8 cellular contexts compared by ENCODE assay signal in genomic region chr6:156933201-156934053, GRCh38.
DNase-seq lines count a peak whose midpoint lies in the region; ATAC-seq and TF ChIP-seq lines count a peak whose summit lies in the region.

No MANE protein-coding gene starts in this region.

- peaks cover 67 to 85% (median 79%) of the 10 kb centered on the region in 3 donors for H3K4me1 Mint-ChIP-seq in CD8-positive, alpha-beta memory T cell
- peaks cover 59% of the 10 kb centered on the region for H3K4me1 Mint-ChIP-seq in activated naive CD8-positive, alpha-beta T cell treated with anti-CD3 and anti-CD28 coated beads, Interleukin-2, amount 50 U/mL, for 24 hours

- H3K79me1 ChIP-seq in trophoblast cell (ENCODE audit: low read length), result no peaks in the 10 kb centered on the region

- no peak overlapping the region for H3K4me2 ChIP-seq in trophoblast cell (ENCODE audit: low read length)

- H3K14ac ChIP-seq in trophoblast cell (ENCODE audit: low read length), result no peak overlapping the region

- peaks cover 14% of the 10 kb centered on the region for H3K4me1 ChIP-seq in CD8-positive, alpha-beta memory T cell (ENCODE audit: insufficient read depth, low read length)
- H3K4me1 ChIP-seq in lower lobe of right lung (peaks cover 26% of the 10 kb centered on the region), trophoblast cell (ENCODE audit: control insufficient read depth in 1 of 2, insufficient read depth in 2 of 2, low read length in 2 of 2) (peaks cover 0 to 2% of the 10 kb centered on the region in 2 experiments)

- intact Hi-C loops in lower lobe of right lung (cut with DNase I), result no loop called here

- H3K79me2 ChIP-seq in trophoblast cell (ENCODE audit: control insufficient read depth, insufficient read depth, low read length, poor library complexity), result no peaks in the 10 kb centered on the region

- H3K18ac ChIP-seq in trophoblast cell (ENCODE audit: low read length), result no peak overlapping the region

- H3K27ac Mint-ChIP-seq in CD8-positive, alpha-beta memory T cell, result peak overlapping the region in 6 of 8 donors; percentile 2 to 71 (median 30)
- H3K27ac Mint-ChIP-seq in activated naive CD8-positive, alpha-beta T cell treated with anti-CD3 and anti-CD28 coated beads, Interleukin-2, amount 50 U/mL, for 24 hours, result peak overlapping the region; percentile 52

- H3K36me3 Mint-ChIP-seq in CD8-positive, alpha-beta memory T cell, result peaks cover 6 to 24% (median 9%) of the 10 kb centered on the region in 3 donors
- peaks cover 11% of the 10 kb centered on the region for H3K36me3 Mint-ChIP-seq in activated naive CD8-positive, alpha-beta T cell treated with anti-CD3 and anti-CD28 coated beads, Interleukin-2, amount 50 U/mL, for 24 hours (ENCODE audit: low read depth)

- no peak for DNase-seq in CD8-positive, alpha-beta memory T cell
- DNase-seq in NCI-H1092 (lab: John Stamatoyannopoulos, UW), result peak; percentile 60
- DNase-seq in activated naive CD8-positive, alpha-beta T cell treated with anti-CD3 and anti-CD28 coated beads, Interleukin-2, amount 50 U/mL, for 24 hours, result no peak
- DNase-seq in lower lobe of right lung, result peak; percentile 67
- no peak for DNase-seq in activated CD8-positive, alpha-beta memory T cell treated with anti-CD3 and anti-CD28 coated beads, Interleukin-2, amount 50 U/mL, for 48 hours
- DNase-seq in middle frontal gyrus (ENCODE audit: extremely low spot score, low spot score), result no peak
- DNase-seq in trophoblast cell, result no peak

- no peak overlapping the region for H2BK120ac ChIP-seq in trophoblast cell (ENCODE audit: insufficient read depth, low read length, poor library complexity)

- TF ChIP-seq CTCF in lower lobe of right lung (IDR thresholded peaks at IDR 0.05), result no peak

- no peaks in the 10 kb centered on the region for H3K36me3 ChIP-seq in CD8-positive, alpha-beta memory T cell (ENCODE audit: insufficient read depth, low read length)
- H3K36me3 ChIP-seq in lower lobe of right lung (no peaks in the 10 kb centered on the region), trophoblast cell (ENCODE audit: control insufficient read depth in 1 of 2, insufficient read depth in 2 of 2, low read length in 2 of 2) (peaks cover 3 to 4% of the 10 kb centered on the region in 2 experiments)

- POLR2A ChIA-PET in CD8-positive, alpha-beta memory T cell (lab: Charles Lee), result interaction anchor here (1.1 kb wide), 1 partner anchor 246 kb away, joined by 3 read pairs; no protein-coding TSS in a partner anchor

- CTCF ChIA-PET in CD8-positive, alpha-beta memory T cell (lab: Charles Lee), result interaction anchor here (2.0 kb wide), 1 partner anchor 9 kb away, joined by 8 read pairs; no protein-coding TSS in a partner anchor

- no peak overlapping the region for H4K12ac ChIP-seq in trophoblast cell (ENCODE audit: low read depth, low read length)

- H2AK5ac ChIP-seq in trophoblast cell (ENCODE audit: low read length), result no peak overlapping the region

- no peak overlapping the region for H3K27ac ChIP-seq in CD8-positive, alpha-beta memory T cell (ENCODE audit: low read depth, low read length)
- H3K27ac ChIP-seq in lower lobe of right lung, result peak overlapping the region; percentile 1
- H3K27ac ChIP-seq in trophoblast cell (ENCODE audit: low read depth, low read length), result no peak overlapping the region

- H3K9me3 ChIP-seq in CD8-positive, alpha-beta memory T cell (ENCODE audit: low read length), result no peaks in the 10 kb centered on the region
- H3K9me3 ChIP-seq in lower lobe of right lung (no peaks in the 10 kb centered on the region), trophoblast cell (ENCODE audit: insufficient read depth, low read depth, low read length) (no peaks in the 10 kb centered on the region)

- no peak overlapping the region for H2BK12ac ChIP-seq in trophoblast cell (ENCODE audit: low read length)

- no peak overlapping the region for H3K4me3 Mint-ChIP-seq in CD8-positive, alpha-beta memory T cell
- H3K4me3 Mint-ChIP-seq in activated naive CD8-positive, alpha-beta T cell treated with anti-CD3 and anti-CD28 coated beads, Interleukin-2, amount 50 U/mL, for 24 hours, result no peak overlapping the region

- no peak overlapping the region for H3K23ac ChIP-seq in trophoblast cell (ENCODE audit: low read length)

- no peak overlapping the region for H3K4ac ChIP-seq in trophoblast cell (ENCODE audit: low read depth, low read length)

- no peaks in the 10 kb centered on the region for H3K9me3 Mint-ChIP-seq in CD8-positive, alpha-beta memory T cell
- no peaks in the 10 kb centered on the region for H3K9me3 Mint-ChIP-seq in activated naive CD8-positive, alpha-beta T cell treated with anti-CD3 and anti-CD28 coated beads, Interleukin-2, amount 50 U/mL, for 24 hours

- no peaks in the 10 kb centered on the region for H3K27me3 Mint-ChIP-seq in CD8-positive, alpha-beta memory T cell
- H3K27me3 Mint-ChIP-seq in activated naive CD8-positive, alpha-beta T cell treated with anti-CD3 and anti-CD28 coated beads, Interleukin-2, amount 50 U/mL, for 24 hours, result no peaks in the 10 kb centered on the region

- no peak overlapping the region for H3K4me3 ChIP-seq in CD8-positive, alpha-beta memory T cell (ENCODE audit: low read length)
- no peak overlapping the region for H3K4me3 ChIP-seq in lower lobe of right lung
- no peak overlapping the region for H3K4me3 ChIP-seq in trophoblast cell (ENCODE audit: low read depth, low read length)

- WGBS in trophoblast cell (ENCODE audit: extremely low coverage, insufficient coverage, insufficient read length), result no CpG with 5 or more reads among the region's 7 CpGs

- H3K9ac ChIP-seq in trophoblast cell (ENCODE audit: low read length), result no peak overlapping the region

- no peak overlapping the region for H2BK5ac ChIP-seq in trophoblast cell (ENCODE audit: low read depth, low read length, poor library complexity)

- no peak overlapping the region for H4K91ac ChIP-seq in trophoblast cell (ENCODE audit: low read depth, low read length)

- ATAC-seq in activated naive CD8-positive, alpha-beta T cell treated with anti-CD3 and anti-CD28 coated beads, Interleukin-2, amount 50 U/mL, for 24 hours, result peak; percentile 37
- ATAC-seq in lower lobe of right lung (peak; percentile 73 to 82), GM18511 (IDR thresholded peaks at IDR 0.05; ENCODE audit: unreplicated experiment) (no peak)

- no peak overlapping the region for H4K8ac ChIP-seq in trophoblast cell (ENCODE audit: low read depth, low read length)

- H3K27me3 ChIP-seq in CD8-positive, alpha-beta memory T cell (ENCODE audit: insufficient read depth, low read length, poor library complexity, severe bottlenecking), result no peaks in the 10 kb centered on the region
- no peaks in the 10 kb centered on the region for H3K27me3 ChIP-seq in lower lobe of right lung (ENCODE audit: low read depth)
- no peaks in the 10 kb centered on the region for H3K27me3 ChIP-seq in trophoblast cell (ENCODE audit: insufficient read depth, low read length)

- H2AFZ ChIP-seq in trophoblast cell (ENCODE audit: insufficient read depth, low read length, poor library complexity), result no peak overlapping the region

Comparison
In these comparisons a context has a peak if more than half of its experiments do, and no peak if none do; other contexts are left out.
1. DNase-seq: peak in NCI-H1092 (single experiment) and lower lobe of right lung (single experiment); none in CD8-positive, alpha-beta memory T cell (0 of 5), activated naive CD8-positive, alpha-beta T cell treated with anti-CD3 and anti-CD28 coated beads, Interleukin-2, amount 50 U/mL, for 24 hours (single experiment), activated CD8-positive, alpha-beta memory T cell treated with anti-CD3 and anti-CD28 coated beads, Interleukin-2, amount 50 U/mL, for 48 hours (single experiment), middle frontal gyrus (single experiment) and trophoblast cell (0 of 2).